10 cellular contexts compared by ENCODE assay signal in genomic region chr12:121810234-121810817, GRCh38. TPM values are rescaled to one million over a fixed set of nuclear protein-coding genes. Genes with fewer than 3 reads are reported as not detected.
DNase-seq lines count a peak whose midpoint lies in the region; ATAC-seq and TF ChIP-seq lines count a peak whose summit lies in the region.
"Had no signal": no experiment of that assay in that cellular context is flagged by ENCODE, and none has a peak within 500 bp of the region (broad histone marks: within the 10 kb centered on the region; RNA-seq: fewer than 3 reads in every experiment).

No MANE protein-coding gene starts in this region.

- peaks cover 32% of the 10 kb centered on the region for H3K4me1 ChIP-seq in Panc1 (ENCODE audit: control insufficient read depth, insufficient read depth, low read length)
- H3K4me1 ChIP-seq in gastroesophageal sphincter = peaks cover 0 to 87% (median 48%) of the 10 kb centered on the region in 3 donors
- H3K4me1 ChIP-seq in spleen = peaks cover 53 to 99% (median 73%) of the 10 kb centered on the region in 6 donors

- no CpG with 5 or more reads among the region's 33 CpGs for WGBS in gastroesophageal sphincter (ENCODE audit: low coverage in 1 of 2), 2 donors
- WGBS in spleen, 5 donors = 81 to 93% (median 85%) methylated on average over 25 to 33 of the region's 33 CpGs

- H3K36me3 Mint-ChIP-seq in activated naive CD4-positive, alpha-beta T cell treated with anti-CD3 and anti-CD28 coated beads for 36 hours (ENCODE audit: low read depth) = peaks cover 29% of the 10 kb centered on the region

- TF ChIP-seq POLR2A in gastroesophageal sphincter (IDR thresholded peaks at IDR 0.05) = no peak
- TF ChIP-seq POLR2A in spleen (IDR thresholded peaks at IDR 0.05) = no peak

- TF ChIP-seq CTCF in Panc1 (IDR thresholded peaks at IDR 0.05) = no peak
- TF ChIP-seq CTCF in gastroesophageal sphincter (IDR thresholded peaks at IDR 0.05) = no peak
- TF ChIP-seq CTCF in spleen (IDR thresholded peaks at IDR 0.05 in 8 of 11, conservative IDR thresholded peaks at IDR 0.05 in 3 of 11) = no peak

- peak overlapping the region; percentile 80 for H3K27ac ChIP-seq in Panc1 (ENCODE audit: low read length)
- peak overlapping the region in 3 of 4 donors; percentile 83 to 84 (median 83) for H3K27ac ChIP-seq in gastroesophageal sphincter
- H3K27ac ChIP-seq in spleen = peak overlapping the region in 4 of 8 donors; percentile 71 to 86 (median 83)

- BruUV-seq in Panc1 (replicated peaks; lab: Mats Ljungman, UMichigan) = no TSS peak

- DNase-seq in activated naive CD4-positive, alpha-beta T cell treated with anti-CD3 and anti-CD28 coated beads for 36 hours = no peak
- DNase-seq in activated naive CD4-positive, alpha-beta T cell treated with Interleukin-2 at 50 U/mL for 16 hours = no peak
- no peak for DNase-seq in Panc1 (ENCODE audit: low read depth, low spot score)
- peak; percentile 79 for DNase-seq in spleen
- no peak for DNase-seq in activated CD8-positive, alpha-beta memory T cell treated with anti-CD3 and anti-CD28 coated beads, Interleukin-2, amount 50 U/mL, for 48 hours
- DNase-seq in NCI-H1417 (lab: John Stamatoyannopoulos, UW) = no peak

- in situ Hi-C loops in Panc1 (cut with HindIII; ENCODE audit: low pct_unique_long_range_greater_than_20kb, low sequenced_read_pairs) = no loop called here

- H3K9me3 ChIP-seq in Panc1 (ENCODE audit: control insufficient read depth, insufficient read depth, low read depth, low read length) = no peaks in the 10 kb centered on the region
- H3K9me3 ChIP-seq in gastroesophageal sphincter = no peaks in the 10 kb centered on the region
- no peaks in the 10 kb centered on the region for H3K9me3 ChIP-seq in spleen
- H3K9me3 ChIP-seq: upper lobe of left lung had no signal

- H3K36me3 ChIP-seq in Panc1 (ENCODE audit: control insufficient read depth, insufficient read depth, low read length) = peaks cover 8% of the 10 kb centered on the region; the same call in 1 of the 2 replicates
- peaks cover 0 to 64% of the 10 kb centered on the region in 2 donors for H3K36me3 ChIP-seq in gastroesophageal sphincter
- peaks cover 0 to 91% (median 46%) of the 10 kb centered on the region in 6 donors for H3K36me3 ChIP-seq in spleen

- H3K4me3 ChIP-seq in Panc1 (ENCODE audit: low read depth in 2 of 2, low read length in 2 of 2) (peak overlapping the region in 1 of 2 experiments; percentile 82; a peak in 1 of 4 replicates), gastroesophageal sphincter (peak overlapping the region in 1 of 2 donors; percentile 8), spleen (peak overlapping the region in 1 of 8 donors; percentile 86)

- peak overlapping the region; percentile 78 for H3K4me3 Mint-ChIP-seq in activated naive CD4-positive, alpha-beta T cell treated with anti-CD3 and anti-CD28 coated beads for 36 hours

- H3K27me3 Mint-ChIP-seq in activated naive CD4-positive, alpha-beta T cell treated with anti-CD3 and anti-CD28 coated beads for 36 hours (ENCODE audit: low read depth) = no peaks in the 10 kb centered on the region

- ATAC-seq in Panc1 (no peak), gastroesophageal sphincter (no peak), HG02610 (IDR thresholded peaks at IDR 0.05; ENCODE audit: unreplicated experiment) (no peak)

- TF ChIP-seq EP300 in gastroesophageal sphincter (IDR thresholded peaks at IDR 0.05) = no peak

- H3K9me3 Mint-ChIP-seq in activated naive CD4-positive, alpha-beta T cell treated with anti-CD3 and anti-CD28 coated beads for 36 hours = no peaks in the 10 kb centered on the region

- H3K27me3 ChIP-seq in Panc1 (ENCODE audit: control insufficient read depth, insufficient read depth, low read length) (no peaks in the 10 kb centered on the region), gastroesophageal sphincter (no peaks in the 10 kb centered on the region), spleen (replicated peaks in 1 of 7) (no peaks in the 10 kb centered on the region)
- H3K27me3 ChIP-seq: upper lobe of left lung had no signal

- peaks cover 61% of the 10 kb centered on the region for H3K4me1 Mint-ChIP-seq in activated naive CD4-positive, alpha-beta T cell treated with anti-CD3 and anti-CD28 coated beads for 36 hours (ENCODE audit: low read depth)

- POLR2A ChIA-PET in Panc1 (lab: Charles Lee) = interaction anchor here (0.6 to 1.0 kb wide), 2 partner anchors 10 to 16 kb away, joined by 3 to 6 read pairs; no protein-coding TSS in a partner anchor

- intact Hi-C loops in activated naive CD4-positive, alpha-beta T cell treated with anti-CD3 and anti-CD28 coated beads for 36 hours (cut with micrococcal nuclease) = no loop called here
- intact Hi-C loops in Panc1 (cut with micrococcal nuclease; ENCODE audit: unreplicated experiment) = no loop called here
- intact Hi-C loops in spleen (cut with DNase I; ENCODE audit: low total_unique reads) = no loop called here

- CTCF ChIA-PET in activated naive CD4-positive, alpha-beta T cell treated with anti-CD3 and anti-CD28 coated beads for 36 hours (lab: Charles Lee) = interaction anchor here (0.7 to 12.5 kb wide), 12 partner anchors 8 to 83 kb away, joined by 3 to 494 read pairs (median 7); partner anchors contain the start of genes PSMD9, RHOF and SETD1B
- CTCF ChIA-PET in Panc1 (lab: Charles Lee) = interaction anchor here (0.6 to 3.0 kb wide), 4 partner anchors 15 to 78 kb away, joined by 3 to 72 read pairs (median 4); partner anchors contain the start of genes PSMD9 and RHOF

- H3K27ac Mint-ChIP-seq in activated naive CD4-positive, alpha-beta T cell treated with anti-CD3 and anti-CD28 coated beads for 36 hours = no peak overlapping the region

RNA-seq across cellular contexts. Expression of gene SETD1B, which starts 6.5 kb away (rescaled TPM):
- 1 to 10 TPM; 8.2 to 8.3 TPM for total RNA-seq in activated naive CD4-positive, alpha-beta T cell treated with anti-CD3 and anti-CD28 coated beads for 36 hours
- total RNA-seq in Panc1 (2021; ENCODE audit: unreplicated experiment) (31.2 TPM), gastroesophageal sphincter (10 to 100 TPM in 3 of 4 donors, 1 to 10 TPM in 1; 9.6 to 25.1 (median 20.3) TPM), spleen (10 to 100 TPM; 19.9 to 37.7 (median 31.8) TPM)
- 24.0 TPM for polyA plus RNA-seq in Panc1 (2012; ENCODE audit: insufficient read length)
- 10 to 100 TPM in 1 of 3 donors, 1 to 10 TPM in 2; 3.3 to 11.9 (median 5.3) TPM for polyA plus RNA-seq in spleen

RNA-seq across cellular contexts. Expression of gene RHOF, which starts 16.8 kb away (rescaled TPM):
- total RNA-seq in activated naive CD4-positive, alpha-beta T cell treated with anti-CD3 and anti-CD28 coated beads for 36 hours = 10 to 100 TPM; 64.4 to 67.5 TPM
- total RNA-seq in Panc1 (2021; ENCODE audit: unreplicated experiment) = 71.8 TPM
- polyA plus RNA-seq in Panc1 (2012; ENCODE audit: insufficient read length) = 81.8 TPM
- 10 to 100 TPM in 3 of 4 donors, 1 to 10 TPM in 1; 9.4 to 15.7 (median 12.1) TPM for total RNA-seq in gastroesophageal sphincter
- 10 to 100 TPM; 45.2 to 71.7 (median 54.6) TPM for total RNA-seq in spleen
- polyA plus RNA-seq in spleen = 10 to 100 TPM; 18.4 to 29.4 (median 20.3) TPM

RNA-seq across cellular contexts. Expression of gene HPD, which starts 48.3 kb away (rescaled TPM):
- not detected for total RNA-seq in activated naive CD4-positive, alpha-beta T cell treated with anti-CD3 and anti-CD28 coated beads for 36 hours
- total RNA-seq in Panc1 (2021; ENCODE audit: unreplicated experiment) = 0.51 TPM
- 0.57 TPM for polyA plus RNA-seq in Panc1 (2012; ENCODE audit: insufficient read length)
- total RNA-seq in gastroesophageal sphincter = 1 to 10 TPM in 3 of 4 donors, not detected in 1; 1.2 to 5.0 (median 2.6) TPM
- total RNA-seq in spleen = 1 to 10 TPM in 4 of 7 donors, under 1 TPM in 2, not detected in 1; 0.57 to 2.8 (median 1.7) TPM
- 1 to 10 TPM in 1 of 3 donors, under 1 TPM in 2; 0.78 to 1.5 (median 0.86) TPM for polyA plus RNA-seq in spleen
- total RNA-seq: skeletal muscle tissue had no signal
